10 cellular contexts compared by ENCODE assay signal in the genomic region with DNA sequence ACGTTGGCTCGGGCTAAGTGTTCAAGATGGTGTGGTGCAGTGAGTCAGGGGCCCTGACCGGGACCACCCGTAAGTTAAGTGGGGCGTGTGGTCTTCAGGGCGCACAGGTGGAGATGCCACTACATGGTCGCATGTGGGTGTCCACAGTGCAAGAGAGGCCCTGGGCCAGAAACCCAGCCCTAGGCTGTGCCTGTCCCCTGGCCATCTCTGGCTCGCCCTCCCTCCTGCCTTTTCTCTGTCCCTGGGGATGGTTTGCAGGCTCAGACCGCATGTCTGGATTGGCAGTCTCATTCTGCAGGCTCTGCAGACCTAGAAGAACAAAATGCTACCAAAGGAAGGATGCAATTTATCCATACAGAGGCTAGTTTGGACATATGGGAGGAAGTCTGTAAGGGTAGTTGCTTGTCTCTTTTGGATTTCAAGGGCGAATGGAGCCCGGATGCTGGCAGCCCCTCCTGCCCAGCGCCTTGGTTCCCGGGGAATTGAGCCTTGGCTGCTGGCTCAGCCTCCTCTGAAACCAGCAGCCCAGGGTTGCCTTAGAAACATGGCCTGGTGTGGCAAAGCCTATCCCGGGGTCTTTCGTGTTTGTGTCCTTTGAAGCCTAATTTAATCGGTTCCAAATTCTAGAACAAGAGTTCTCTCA.
DNase-seq lines count a peak whose midpoint lies in the region; ATAC-seq and TF ChIP-seq lines count a peak whose summit lies in the region.
"Had no signal": no experiment of that assay in that cellular context is flagged by ENCODE, and none has a peak within 500 bp of the region (broad histone marks: within the 10 kb centered on the region; RNA-seq: fewer than 3 reads in every experiment).

No MANE protein-coding gene starts in this region.

- H3K27ac ChIP-seq in colonic mucosa (no peak overlapping the region), muscle layer of duodenum (ENCODE audit: low read length) (no peak overlapping the region), upper lobe of right lung (no peak overlapping the region)
- H3K27ac ChIP-seq: neutrophil had no signal

- intact Hi-C loops in Right ventricle myocardium inferior (cut with DNase I) (loop anchor here (5.0 to 10.0 kb wide), 2 partner anchors 516 to 1119 kb away; no protein-coding TSS in a partner anchor), cardiac septum (cut with DNase I) (loop anchor here (10.0 kb wide), 3 partner anchors 509 to 1189 kb away; no protein-coding TSS in a partner anchor), colonic mucosa (cut with DNase I) (loop anchor here (10.0 kb wide), 2 partner anchors 411 to 659 kb away; no protein-coding TSS in a partner anchor), upper lobe of right lung (cut with DNase I) (no loop called here)

- no peak for DNase-seq in Right ventricle myocardium inferior (ENCODE audit: missing footprints)
- no peak for DNase-seq in cardiac septum (ENCODE audit: low spot score)
- no peak for DNase-seq in colonic mucosa
- DNase-seq in upper lobe of right lung, result no peak
- no peak for DNase-seq in activated T-cell treated with anti-CD3 and anti-CD28 coated beads for 4 hours
- no peak for DNase-seq in RPMI8226
- DNase-seq: T1000 had no signal

- H3K4me3 ChIP-seq in colonic mucosa (peak overlapping the region; percentile 24), muscle layer of duodenum (ENCODE audit: low read depth in 1 of 2, low read length in 2 of 2) (peak overlapping the region; percentile 16 to 52), upper lobe of right lung (peak overlapping the region; percentile 31)

- H3K9me3 ChIP-seq in colonic mucosa, result no peaks in the 10 kb centered on the region
- no peaks in the 10 kb centered on the region for H3K9me3 ChIP-seq in muscle layer of duodenum (ENCODE audit: control insufficient read depth in 1 of 2, low read length in 2 of 2)
- H3K9me3 ChIP-seq in upper lobe of right lung, result no peaks in the 10 kb centered on the region
- H3K9me3 ChIP-seq: neutrophil had no signal

- ATAC-seq in Right ventricle myocardium inferior (peak; percentile 11), upper lobe of right lung (no peak), HG03378 (IDR thresholded peaks at IDR 0.05; ENCODE audit: unreplicated experiment) (no peak)

- H3K9ac ChIP-seq in colonic mucosa (ENCODE audit: low read depth in 2 of 2, low read length in 2 of 2), result no peak overlapping the region

- H3K27me3 ChIP-seq in colonic mucosa (no peaks in the 10 kb centered on the region), muscle layer of duodenum (ENCODE audit: low read depth, low read length) (no peaks in the 10 kb centered on the region), upper lobe of right lung (no peaks in the 10 kb centered on the region)

- H3K4me1 ChIP-seq in colonic mucosa (no peaks in the 10 kb centered on the region), muscle layer of duodenum (ENCODE audit: control insufficient read depth in 1 of 2, insufficient read depth in 2 of 2, low read length in 2 of 2) (peaks cover 4 to 22% of the 10 kb centered on the region in 2 donors), upper lobe of right lung (peaks cover 34% of the 10 kb centered on the region)

- TF ChIP-seq CTCF in colonic mucosa (IDR thresholded peaks at IDR 0.05), result no peak
- TF ChIP-seq CTCF in upper lobe of right lung (IDR thresholded peaks at IDR 0.05), result no peak

- no peaks in the 10 kb centered on the region for H3K36me3 ChIP-seq in colonic mucosa
- no peaks in the 10 kb centered on the region for H3K36me3 ChIP-seq in muscle layer of duodenum (ENCODE audit: control insufficient read depth in 1 of 2, insufficient read depth in 2 of 2, low read length in 2 of 2)
- H3K36me3 ChIP-seq in upper lobe of right lung, result no peaks in the 10 kb centered on the region
- H3K36me3 ChIP-seq: neutrophil had no signal
